Comparison of ENCODE assay signal across 27 cellular contexts in genomic region chr16:83335076-83335475, GRCh38.
"Had no signal": no experiment of that assay in that cellular context is flagged by ENCODE, and none has a peak within 500 bp of the region (broad histone marks: within the 10 kb centered on the region; RNA-seq: fewer than 3 reads in every experiment).

No MANE protein-coding gene starts in this region.

- H3K9me3 Mint-ChIP-seq: activated CD4-positive, alpha-beta memory T cell treated with anti-CD3 and anti-CD28 coated beads, Interleukin-2, amount 10 ng/mL, durations not matched to agents 7 days and 5 days; activated CD4-positive, alpha-beta T cell treated with anti-CD3 and anti-CD28 coated beads, Interleukin-2, amount 10 ng/mL, durations not matched to agents 24 days and 14 days; activated naive CD4-positive, alpha-beta T cell treated with anti-CD3 and anti-CD28 coated beads, Interleukin-2, amount 10 ng/mL, durations not matched to agents 7 days and 5 days; activated naive CD4-positive, alpha-beta T cell treated with anti-CD3 and anti-CD28 coated beads, Interleukin-2, amount 50 U/mL, for 72 hours; activated naive CD8-positive, alpha-beta T cell treated with anti-CD3 and anti-CD28 coated beads, Interleukin-2, amount 10 ng/mL, durations not matched to agents 7 days and 5 days; activated T-cell treated with anti-CD3 and anti-CD28 coated beads, Interleukin-2, amount 50 U/mL, for 24 hours; activated T-cell treated with anti-CD3 and anti-CD28 coated beads, Interleukin-2, amount 50 U/mL, for 72 hours; brain had no signal

- H3K27me3 ChIP-seq: colonic mucosa, esophagus squamous epithelium, gastroesophageal sphincter, heart right ventricle, hepatocyte had no signal

- ATAC-seq: activated CD4-positive, alpha-beta T cell treated with anti-CD3 and anti-CD28 coated beads for 36 hours; activated naive CD4-positive, alpha-beta T cell treated with anti-CD3 and anti-CD28 coated beads, Interleukin-2, amount 50 U/mL, for 72 hours; activated T-cell treated with anti-CD3 and anti-CD28 coated beads, Interleukin-2, amount 50 U/mL, for 72 hours; gastroesophageal sphincter; heart right ventricle had no signal

- H3K27ac ChIP-seq: colonic mucosa, epithelial cell of prostate, esophagus squamous epithelium, gastroesophageal sphincter, heart right ventricle, hepatocyte had no signal

- H3K4me3 ChIP-seq: colonic mucosa, esophagus squamous epithelium, gastroesophageal sphincter, heart right ventricle, hepatocyte had no signal

- H3K36me3 ChIP-seq: colonic mucosa, esophagus squamous epithelium, gastroesophageal sphincter, heart right ventricle had no signal

- DNase-seq: activated CD4-positive, alpha-beta memory T cell treated with anti-CD3 and anti-CD28 coated beads, Interleukin-2, amount 10 ng/mL, durations not matched to agents 7 days and 5 days; activated CD4-positive, alpha-beta T cell treated with anti-CD3 and anti-CD28 coated beads for 36 hours; activated CD4-positive, alpha-beta T cell treated with anti-CD3 and anti-CD28 coated beads, Interleukin-2, amount 10 ng/mL, durations not matched to agents 24 days and 14 days; activated CD4-positive, CD25-positive, alpha-beta regulatory T cell; activated CD4-positive, CD25-positive, alpha-beta regulatory T cell treated with anti-CD3 and anti-CD28 coated beads, Interleukin-2, amount 50 U/mL, for 72 hours; activated CD8-positive, alpha-beta memory T cell treated with anti-CD3 and anti-CD28 coated beads, Interleukin-2, amount 50 U/mL, for 48 hours; activated gamma-delta T cell; activated naive CD4-positive, alpha-beta T cell; activated naive CD4-positive, alpha-beta T cell treated with anti-CD3 and anti-CD28 coated beads, Interleukin-2, amount 10 ng/mL, durations not matched to agents 7 days and 5 days; activated naive CD8-positive, alpha-beta T cell treated with anti-CD3 and anti-CD28 coated beads, Interleukin-2, amount 10 ng/mL, durations not matched to agents 7 days and 5 days; activated T-cell treated with anti-CD3 and anti-CD28 coated beads for 4 hours; activated T-cell treated with anti-CD3 and anti-CD28 coated beads, Interleukin-2, amount 50 U/mL, for 24 hours; activated T-cell treated with anti-CD3 and anti-CD28 coated beads, Interleukin-2, amount 50 U/mL, for 72 hours; amniotic stem cell; anterior cingulate cortex; caudate nucleus; colonic mucosa; effector CD8-positive, alpha-beta T cell; esophagus squamous epithelium; foreskin melanocyte; heart right ventricle; T-helper 2 cell had no signal

- H3K27ac Mint-ChIP-seq: activated CD4-positive, alpha-beta memory T cell treated with anti-CD3 and anti-CD28 coated beads, Interleukin-2, amount 10 ng/mL, durations not matched to agents 7 days and 5 days; activated CD4-positive, alpha-beta T cell treated with anti-CD3 and anti-CD28 coated beads for 36 hours; activated CD4-positive, alpha-beta T cell treated with anti-CD3 and anti-CD28 coated beads, Interleukin-2, amount 10 ng/mL, durations not matched to agents 24 days and 14 days; activated naive CD4-positive, alpha-beta T cell treated with anti-CD3 and anti-CD28 coated beads, Interleukin-2, amount 10 ng/mL, durations not matched to agents 7 days and 5 days; activated naive CD4-positive, alpha-beta T cell treated with anti-CD3 and anti-CD28 coated beads, Interleukin-2, amount 50 U/mL, for 72 hours; activated naive CD8-positive, alpha-beta T cell treated with anti-CD3 and anti-CD28 coated beads, Interleukin-2, amount 10 ng/mL, durations not matched to agents 7 days and 5 days; activated T-cell treated with anti-CD3 and anti-CD28 coated beads, Interleukin-2, amount 50 U/mL, for 24 hours; activated T-cell treated with anti-CD3 and anti-CD28 coated beads, Interleukin-2, amount 50 U/mL, for 72 hours; brain had no signal

- H3K9me3 ChIP-seq: colonic mucosa, esophagus squamous epithelium, gastroesophageal sphincter, heart right ventricle had no signal

- H3K4me3 Mint-ChIP-seq: activated CD4-positive, alpha-beta memory T cell treated with anti-CD3 and anti-CD28 coated beads, Interleukin-2, amount 10 ng/mL, durations not matched to agents 7 days and 5 days; activated CD4-positive, alpha-beta T cell treated with anti-CD3 and anti-CD28 coated beads for 36 hours; activated CD4-positive, alpha-beta T cell treated with anti-CD3 and anti-CD28 coated beads, Interleukin-2, amount 10 ng/mL, durations not matched to agents 24 days and 14 days; activated naive CD4-positive, alpha-beta T cell treated with anti-CD3 and anti-CD28 coated beads, Interleukin-2, amount 10 ng/mL, durations not matched to agents 7 days and 5 days; activated naive CD8-positive, alpha-beta T cell treated with anti-CD3 and anti-CD28 coated beads, Interleukin-2, amount 10 ng/mL, durations not matched to agents 7 days and 5 days; activated T-cell treated with anti-CD3 and anti-CD28 coated beads, Interleukin-2, amount 50 U/mL, for 24 hours; activated T-cell treated with anti-CD3 and anti-CD28 coated beads, Interleukin-2, amount 50 U/mL, for 72 hours; brain had no signal

- H3K27me3 Mint-ChIP-seq: activated CD4-positive, alpha-beta memory T cell treated with anti-CD3 and anti-CD28 coated beads, Interleukin-2, amount 10 ng/mL, durations not matched to agents 7 days and 5 days; activated CD4-positive, alpha-beta T cell treated with anti-CD3 and anti-CD28 coated beads for 36 hours; activated CD4-positive, alpha-beta T cell treated with anti-CD3 and anti-CD28 coated beads, Interleukin-2, amount 10 ng/mL, durations not matched to agents 24 days and 14 days; activated naive CD4-positive, alpha-beta T cell treated with anti-CD3 and anti-CD28 coated beads, Interleukin-2, amount 10 ng/mL, durations not matched to agents 7 days and 5 days; activated naive CD8-positive, alpha-beta T cell treated with anti-CD3 and anti-CD28 coated beads, Interleukin-2, amount 10 ng/mL, durations not matched to agents 7 days and 5 days; activated T-cell treated with anti-CD3 and anti-CD28 coated beads, Interleukin-2, amount 50 U/mL, for 24 hours had no signal

- H3K4me1 ChIP-seq: colonic mucosa, esophagus squamous epithelium, gastroesophageal sphincter had no signal

- H2AFZ ChIP-seq: hepatocyte had no signal

- H3K36me3 Mint-ChIP-seq: activated naive CD4-positive, alpha-beta T cell treated with anti-CD3 and anti-CD28 coated beads, Interleukin-2, amount 10 ng/mL, durations not matched to agents 7 days and 5 days; activated naive CD4-positive, alpha-beta T cell treated with anti-CD3 and anti-CD28 coated beads, Interleukin-2, amount 50 U/mL, for 72 hours; activated naive CD8-positive, alpha-beta T cell treated with anti-CD3 and anti-CD28 coated beads, Interleukin-2, amount 10 ng/mL, durations not matched to agents 7 days and 5 days; brain had no signal

- H3K4me1 Mint-ChIP-seq: activated CD4-positive, alpha-beta memory T cell treated with anti-CD3 and anti-CD28 coated beads, Interleukin-2, amount 10 ng/mL, durations not matched to agents 7 days and 5 days; activated CD4-positive, alpha-beta T cell treated with anti-CD3 and anti-CD28 coated beads for 36 hours; activated naive CD4-positive, alpha-beta T cell treated with anti-CD3 and anti-CD28 coated beads, Interleukin-2, amount 10 ng/mL, durations not matched to agents 7 days and 5 days; activated naive CD8-positive, alpha-beta T cell treated with anti-CD3 and anti-CD28 coated beads, Interleukin-2, amount 10 ng/mL, durations not matched to agents 7 days and 5 days had no signal

- H3K79me2 ChIP-seq: hepatocyte had no signal

- H3K4me2 ChIP-seq: hepatocyte had no signal
